Comparison of ENCODE assay signal across 9 cellular contexts in genomic region chr12:66189476-66189823, GRCh38. TPM values are rescaled to one million over a fixed set of nuclear protein-coding genes. Genes with fewer than 3 reads are reported as not detected.
A peak's percentile ranks its signal among the peaks of the same experiment; 100 is the strongest.
DNase-seq lines count a peak whose midpoint lies in the region; ATAC-seq, FAIRE-seq and TF ChIP-seq lines count a peak whose summit lies in the region.
"Had no signal": no experiment of that assay in that cellular context is flagged by ENCODE, and none has a peak within 500 bp of the region (broad histone marks: within the 10 kb centered on the region; RNA-seq: fewer than 3 reads in every experiment).

No MANE protein-coding gene starts in this region.

- peak overlapping the region; percentile 38 for H3K27ac Mint-ChIP-seq in activated B cell treated with CpG ODN at 0.5 μM for 24 hours

- H3K9me3 ChIP-seq in kidney (ENCODE audit: control insufficient read depth in 1 of 2, low read length in 2 of 2) (no peaks in the 10 kb centered on the region), tibial artery (no peaks in the 10 kb centered on the region)

- CTCF ChIA-PET in activated B cell treated with CpG ODN at 0.5 μM for 24 hours (lab: Charles Lee): interaction anchor here (1.1 kb wide), 1 partner anchor 20 kb away, joined by 4 read pairs; the partner anchor contains the start of gene TMBIM4

- H3K4me1 Mint-ChIP-seq in activated T-cell treated with anti-CD3 and anti-CD28 coated beads, Interleukin-2, amount 50 U/mL, for 4 hours (ENCODE audit: low read depth): peaks cover 15% of the 10 kb centered on the region
- H3K4me1 Mint-ChIP-seq in activated B cell treated with CpG ODN at 0.5 μM for 24 hours: peaks cover 40% of the 10 kb centered on the region

- peak overlapping the region; percentile 49 to 51 for H3K4me3 ChIP-seq in kidney (ENCODE audit: low read length in 2 of 2)
- peak overlapping the region; percentile 52 to 63 for H3K4me3 ChIP-seq in tibial artery

- POLR2A ChIA-PET in activated B cell treated with CpG ODN at 0.5 μM for 24 hours (lab: Charles Lee): interaction anchor here (0.6 to 5.0 kb wide), 3 partner anchors 9 to 28 kb away, joined by 4 to 34 read pairs (median 4); partner anchors contain the start of gene TMBIM4

- intact Hi-C loops in activated B cell treated with CpG ODN at 0.5 μM for 24 hours (cut with micrococcal nuclease) (loop anchor here (1.0 kb wide), 2 partner anchors 8 to 20 kb away; partner anchors contain the start of gene TMBIM4), kidney (cut with DNase I) (no loop called here), tibial artery (cut with DNase I; ENCODE audit: low total_unique reads) (no loop called here)

- FAIRE-seq in kidney (lab: Jason Lieb, UNC): no peak
- FAIRE-seq: G401.6 had no signal

- peak overlapping the region in 1 of 2 donors; percentile 17 for H3K9ac ChIP-seq in kidney (ENCODE audit: low read length in 2 of 2)

- TF ChIP-seq CTCF in activated B cell treated with CpG ODN at 0.5 μM for 24 hours (IDR thresholded peaks at IDR 0.05) (no peak), kidney (IDR thresholded peaks at IDR 0.05; ENCODE audit: borderline replicate concordance, extremely low read depth, insufficient read depth) (no peak), tibial artery (IDR thresholded peaks at IDR 0.05) (no peak)

- H3K9me3 Mint-ChIP-seq in activated T-cell treated with anti-CD3 and anti-CD28 coated beads, Interleukin-2, amount 50 U/mL, for 4 hours: peaks cover 7% of the 10 kb centered on the region
- H3K9me3 Mint-ChIP-seq in activated B cell treated with CpG ODN at 0.5 μM for 24 hours: peaks cover 4% of the 10 kb centered on the region

- peak overlapping the region; percentile 45 for H3K4me3 Mint-ChIP-seq in activated T-cell treated with anti-CD3 and anti-CD28 coated beads, Interleukin-2, amount 50 U/mL, for 4 hours
- peak overlapping the region; percentile 79 for H3K4me3 Mint-ChIP-seq in activated B cell treated with CpG ODN at 0.5 μM for 24 hours

- peaks cover 0 to 2% of the 10 kb centered on the region in 2 donors for H3K4me1 ChIP-seq in kidney (ENCODE audit: control insufficient read depth in 1 of 2, insufficient read depth in 1 of 2, low read depth in 1 of 2, low read length in 2 of 2)
- peaks cover 0 to 3% (median 1%) of the 10 kb centered on the region in 4 donors for H3K4me1 ChIP-seq in tibial artery

- H3K27ac ChIP-seq in kidney (ENCODE audit: low read depth in 2 of 2, low read length in 2 of 2) (peak overlapping the region in 1 of 2 donors; percentile 26), tibial artery (peak overlapping the region; percentile 71 to 80)

- H3K27me3 ChIP-seq in tibial artery: peaks cover 0 to 6% of the 10 kb centered on the region in 2 donors

- DNase-seq in activated T-cell treated with anti-CD3 and anti-CD28 coated beads, Interleukin-2, amount 50 U/mL, for 4 hours: no peak
- no peak for DNase-seq in activated T-cell treated with anti-CD3 and anti-CD28 coated beads for 4 hours
- DNase-seq in activated B cell treated with CpG ODN at 0.5 μM for 24 hours: no peak
- no peak for DNase-seq in kidney
- DNase-seq in tibial artery: peak in 1 of 2 donors; percentile 65
- no peak for DNase-seq in SHP77 treated with DMSO at 0.1 percent for 48 hours (lab: John Stamatoyannopoulos, UW)

- H3K36me3 ChIP-seq in kidney (ENCODE audit: control insufficient read depth in 1 of 2, insufficient read depth in 2 of 2, low read length in 2 of 2): no peaks in the 10 kb centered on the region
- H3K36me3 ChIP-seq in tibial artery: peaks cover 0 to 1% (median 0%) of the 10 kb centered on the region in 3 donors

- H3K36me3 Mint-ChIP-seq in activated T-cell treated with anti-CD3 and anti-CD28 coated beads, Interleukin-2, amount 50 U/mL, for 4 hours (ENCODE audit: insufficient read depth): peaks cover 2% of the 10 kb centered on the region
- H3K36me3 Mint-ChIP-seq in activated B cell treated with CpG ODN at 0.5 μM for 24 hours (ENCODE audit: low read depth): no peaks in the 10 kb centered on the region

- no peak for ATAC-seq in activated T-cell treated with anti-CD3 and anti-CD28 coated beads, Interleukin-2, amount 50 U/mL, for 4 hours
- ATAC-seq in activated B cell treated with CpG ODN at 0.5 μM for 24 hours (ENCODE audit: low read depth) (no peak), HG03097 (IDR thresholded peaks at IDR 0.05; ENCODE audit: low FRiP score, unreplicated experiment) (no peak), esophagus mucosa (no peak)

- H3K27me3 Mint-ChIP-seq in activated T-cell treated with anti-CD3 and anti-CD28 coated beads, Interleukin-2, amount 50 U/mL, for 4 hours (ENCODE audit: low read depth): peaks cover 62% of the 10 kb centered on the region
- H3K27me3 Mint-ChIP-seq in activated B cell treated with CpG ODN at 0.5 μM for 24 hours: peaks cover 18% of the 10 kb centered on the region

RNA-seq across cellular contexts. Expression of gene IRAK3, which starts 0.4 kb away (rescaled TPM):
- under 1 TPM; 0.13 to 0.22 (median 0.18) TPM for total RNA-seq in activated T-cell treated with anti-CD3 and anti-CD28 coated beads, Interleukin-2, amount 50 U/mL, for 4 hours
- total RNA-seq in activated B cell treated with CpG ODN at 0.5 μM for 24 hours (5.6 and 6.6 TPM in 2 replicates), kidney (19.9 TPM), esophagus mucosa (3.0 TPM)
- 1.2 TPM for polyA plus RNA-seq in kidney (ENCODE audit: insufficient read depth, low read depth, low replicate concordance)

RNA-seq across cellular contexts. Expression of gene TMBIM4, which starts 19.7 kb away (rescaled TPM):
- 10 to 100 TPM; 69.9 to 86.1 (median 78.2) TPM for total RNA-seq in activated T-cell treated with anti-CD3 and anti-CD28 coated beads, Interleukin-2, amount 50 U/mL, for 4 hours
- total RNA-seq in activated B cell treated with CpG ODN at 0.5 μM for 24 hours (91.8 and 93.5 TPM in 2 replicates), kidney (140 TPM), esophagus mucosa (55.0 TPM)
- polyA plus RNA-seq in kidney (ENCODE audit: insufficient read depth, low read depth, low replicate concordance): 179 TPM

RNA-seq across cellular contexts. Expression of gene LLPH, which starts 58.9 kb away (rescaled TPM):
- total RNA-seq in activated T-cell treated with anti-CD3 and anti-CD28 coated beads, Interleukin-2, amount 50 U/mL, for 4 hours: 10 to 100 TPM; 40.3 to 46.4 (median 43.7) TPM
- total RNA-seq in activated B cell treated with CpG ODN at 0.5 μM for 24 hours (29.5 and 35.5 TPM in 2 replicates), kidney (21.9 TPM), esophagus mucosa (18.3 TPM)
- 28.7 TPM for polyA plus RNA-seq in kidney (ENCODE audit: insufficient read depth, low read depth, low replicate concordance)
